In the genomic region with DNA sequence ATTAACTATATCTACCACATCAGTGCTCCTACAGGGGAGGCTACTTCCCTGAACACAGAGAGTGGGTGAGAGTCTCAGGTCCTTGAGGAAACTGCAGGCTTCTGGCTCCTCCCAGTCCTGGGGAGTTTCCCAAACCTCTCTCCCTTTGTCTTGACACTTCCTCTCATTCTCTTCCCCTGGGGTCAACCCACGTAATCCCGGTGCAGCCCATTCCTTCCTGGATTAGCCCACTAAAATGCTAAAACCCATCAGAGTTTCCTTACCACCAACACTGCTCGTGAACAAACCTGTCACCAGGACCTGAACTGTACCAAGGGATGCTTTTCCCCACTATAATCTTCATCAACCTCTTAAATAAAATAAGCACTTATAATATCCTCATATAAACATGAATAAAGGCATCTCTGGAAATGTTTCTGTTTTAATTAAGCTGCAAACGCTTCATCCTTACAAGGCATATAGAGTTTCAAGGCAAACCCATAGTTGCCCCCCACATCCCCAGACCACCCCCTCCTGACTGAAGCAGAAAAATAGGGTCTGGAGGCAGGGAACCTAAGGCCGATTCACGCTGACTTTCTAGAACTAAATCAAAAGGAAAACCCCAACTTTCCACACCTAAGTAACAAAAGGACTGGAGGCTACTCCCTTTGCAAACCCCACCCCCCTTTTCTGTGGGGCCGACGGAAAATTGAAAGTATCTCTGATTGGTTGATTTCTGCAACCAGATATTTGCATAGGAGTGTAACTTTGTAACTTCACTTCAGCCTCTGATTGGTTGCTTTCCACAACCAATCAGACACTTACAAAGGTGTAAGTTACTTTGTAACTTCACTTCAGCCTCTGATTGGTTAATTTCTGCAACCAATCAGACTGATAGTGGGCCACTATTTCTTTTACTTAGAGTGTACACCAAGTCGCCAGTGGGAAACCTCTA, we compare ENCODE assay signal across 1 cellular context.
TF ChIP-seq lines count a peak whose summit lies in the region.

No MANE protein-coding gene starts in this region.

TF ChIP-seq in H1, 55 proteins besides CTCF, POLR2A, EP300 and RAD21:
- TF ChIP-seq SP1 (IDR thresholded peaks at IDR 0.05; ENCODE audit: low read depth, low read length) = peak; percentile 77
- no peak for TF ChIP-seq JUN (IDR thresholded peaks at IDR 0.05; ENCODE audit: low read depth, low read length)
- TF ChIP-seq CBX5 (IDR thresholded peaks at IDR 0.05; ENCODE audit: low read depth, low read length) = no peak
TF ChIP-seq in H1: peak in this region for 1.
